In the genomic region with DNA sequence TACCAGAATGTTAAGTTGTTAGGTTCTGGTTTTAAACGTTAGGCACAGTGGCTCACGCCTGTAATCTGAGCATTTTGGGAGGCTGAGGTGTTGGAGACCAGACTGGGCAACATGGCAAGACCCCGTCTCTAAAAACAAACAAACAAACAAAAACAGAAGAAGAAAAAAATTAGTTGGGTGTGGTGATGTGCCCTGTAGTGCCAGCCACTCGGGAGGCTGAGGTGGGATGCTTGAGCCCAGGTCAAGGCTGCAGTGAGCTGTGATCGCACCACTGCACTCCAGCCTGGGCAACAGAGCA, we compare ENCODE assay signal across 16 cellular contexts. TPM values are rescaled to one million over a fixed set of nuclear protein-coding genes. Genes with fewer than 3 reads are reported as not detected.
DNase-seq lines count a peak whose midpoint lies in the region; ATAC-seq and TF ChIP-seq lines count a peak whose summit lies in the region.
"Had no signal": no experiment of that assay in that cellular context is flagged by ENCODE, and none has a peak within 500 bp of the region (broad histone marks: within the 10 kb centered on the region; RNA-seq: fewer than 3 reads in every experiment).

No MANE protein-coding gene starts in this region.

- TF ChIP-seq CTCF in HL-60 (IDR thresholded peaks at IDR 0.05; ENCODE audit: insufficient read depth, low read length): no peak

- peak overlapping the region; percentile 90 for H3K27ac Mint-ChIP-seq in activated naive CD4-positive, alpha-beta T cell treated with anti-CD3 and anti-CD28 coated beads, Interleukin-2, amount 50 U/mL, for 24 hours
- H3K27ac Mint-ChIP-seq in central memory CD8-positive, alpha-beta T cell (ENCODE audit: low read depth): peak overlapping the region; percentile 81
- H3K27ac Mint-ChIP-seq in natural killer cell treated with Interleukin-12 subunit alpha and Interleukin-12 subunit beta and Interleukin-15 and Interleukin-18, amount 100 ng/mL, for 72 hours: peak overlapping the region; percentile 50 to 70

- H3K4me1 Mint-ChIP-seq in activated naive CD4-positive, alpha-beta T cell treated with anti-CD3 and anti-CD28 coated beads, Interleukin-2, amount 50 U/mL, for 24 hours: peaks cover 57% of the 10 kb centered on the region
- peaks cover 56% of the 10 kb centered on the region for H3K4me1 Mint-ChIP-seq in central memory CD8-positive, alpha-beta T cell
- peaks cover 36 to 42% of the 10 kb centered on the region in 2 donors for H3K4me1 Mint-ChIP-seq in natural killer cell treated with Interleukin-12 subunit alpha and Interleukin-12 subunit beta and Interleukin-15 and Interleukin-18, amount 100 ng/mL, for 72 hours (ENCODE audit: low read depth in 2 of 2)

- H3K9me3 Mint-ChIP-seq in activated naive CD4-positive, alpha-beta T cell treated with anti-CD3 and anti-CD28 coated beads, Interleukin-2, amount 50 U/mL, for 24 hours: no peaks in the 10 kb centered on the region
- H3K9me3 Mint-ChIP-seq in central memory CD8-positive, alpha-beta T cell: no peaks in the 10 kb centered on the region
- H3K9me3 Mint-ChIP-seq in natural killer cell treated with Interleukin-12 subunit alpha and Interleukin-12 subunit beta and Interleukin-15 and Interleukin-18, amount 100 ng/mL, for 72 hours: no peaks in the 10 kb centered on the region

- H3K4me3 Mint-ChIP-seq in activated naive CD4-positive, alpha-beta T cell treated with anti-CD3 and anti-CD28 coated beads, Interleukin-2, amount 50 U/mL, for 24 hours: no peak overlapping the region
- no peak overlapping the region for H3K4me3 Mint-ChIP-seq in central memory CD8-positive, alpha-beta T cell
- H3K4me3 Mint-ChIP-seq in natural killer cell treated with Interleukin-12 subunit alpha and Interleukin-12 subunit beta and Interleukin-15 and Interleukin-18, amount 100 ng/mL, for 72 hours: peak overlapping the region; percentile 21

- H3K36me3 Mint-ChIP-seq in activated naive CD4-positive, alpha-beta T cell treated with anti-CD3 and anti-CD28 coated beads, Interleukin-2, amount 50 U/mL, for 24 hours: peaks cover 3% of the 10 kb centered on the region
- peaks cover 2% of the 10 kb centered on the region for H3K36me3 Mint-ChIP-seq in central memory CD8-positive, alpha-beta T cell (ENCODE audit: insufficient read depth)
- no peaks in the 10 kb centered on the region for H3K36me3 Mint-ChIP-seq in natural killer cell treated with Interleukin-12 subunit alpha and Interleukin-12 subunit beta and Interleukin-15 and Interleukin-18, amount 100 ng/mL, for 72 hours

- no peaks in the 10 kb centered on the region for H3K27me3 ChIP-seq in HL-60 (ENCODE audit: insufficient read depth, poor library complexity, severe bottlenecking)
- H3K27me3 ChIP-seq: BLaER1 treated with 17β-estradiol and CSF1 and Interleukin-3, amounts not matched to agents 10 nM and 100 nM had no signal

- peak overlapping the region; percentile 6; the same call in 1 of the 2 replicates for H3K27ac ChIP-seq in HL-60 (replicated peaks)
- H3K27ac ChIP-seq: A549; BLaER1 treated with 17β-estradiol and CSF1 and Interleukin-3, amounts not matched to agents 10 nM and 100 nM had no signal

- no peak for DNase-seq in activated naive CD4-positive, alpha-beta T cell treated with anti-CD3 and anti-CD28 coated beads, Interleukin-2, amount 50 U/mL, for 16 hours
- DNase-seq in HL-60 (ENCODE audit: low read depth in 1 of 2, low spot score in 1 of 2) (no peak), GM19238 (ENCODE audit: insufficient read length, low spot score) (no peak), DMS79 (lab: John Stamatoyannopoulos, UW) (no peak)
- no peak for DNase-seq in central memory CD8-positive, alpha-beta T cell (ENCODE audit: low spot score in 2 of 2)
- no peak for DNase-seq in natural killer cell treated with Interleukin-12 subunit alpha and Interleukin-12 subunit beta and Interleukin-15 and Interleukin-18, amount 100 ng/mL, for 72 hours (ENCODE audit: low spot score)
- DNase-seq in stimulated activated CD4-positive, alpha-beta T cell treated with anti-CD3 and anti-CD28 coated beads, Interleukin-2, amount 100 ng/mL, for 48 hours: no peak
- DNase-seq: Caco-2, NCI-H1105 treated with DMSO at 0.1 percent for 48 hours, NCI-H187 treated with DMSO at 0.1 percent for 48 hours, NCI-H446, NCI-H69, SHP77 treated with DMSO at 0.1 percent for 48 hours had no signal

- no peak overlapping the region for H3K4me3 ChIP-seq in HL-60 (replicated peaks; ENCODE audit: insufficient read depth, low read length)
- H3K4me3 ChIP-seq: A549; BLaER1 treated with 17β-estradiol and CSF1 and Interleukin-3, amounts not matched to agents 10 nM and 100 nM had no signal

- no peaks in the 10 kb centered on the region for H3K27me3 Mint-ChIP-seq in activated naive CD4-positive, alpha-beta T cell treated with anti-CD3 and anti-CD28 coated beads, Interleukin-2, amount 50 U/mL, for 24 hours
- no peaks in the 10 kb centered on the region for H3K27me3 Mint-ChIP-seq in central memory CD8-positive, alpha-beta T cell
- H3K27me3 Mint-ChIP-seq in natural killer cell treated with Interleukin-12 subunit alpha and Interleukin-12 subunit beta and Interleukin-15 and Interleukin-18, amount 100 ng/mL, for 72 hours: no peaks in the 10 kb centered on the region

- ATAC-seq in central memory CD8-positive, alpha-beta T cell (replicated peaks; ENCODE audit: extremely low read depth, poor library complexity, severe bottlenecking): no peak
- no peak for ATAC-seq in natural killer cell treated with Interleukin-12 subunit alpha and Interleukin-12 subunit beta and Interleukin-15 and Interleukin-18, amount 100 ng/mL, for 72 hours
- ATAC-seq: A549 had no signal

RNA-seq across cellular contexts. Expression of gene NOL4L, which starts 19.4 kb away (rescaled TPM):
- 10 to 100 TPM; 20.0 to 20.1 TPM for total RNA-seq in natural killer cell treated with Interleukin-12 subunit alpha and Interleukin-12 subunit beta and Interleukin-15 and Interleukin-18, amount 100 ng/mL, for 72 hours
